17 cellular contexts compared by ENCODE assay signal in genomic region chr6:45685076-45685475, GRCh38.
DNase-seq lines count a peak whose midpoint lies in the region; ATAC-seq and TF ChIP-seq lines count a peak whose summit lies in the region.
"Had no signal": no experiment of that assay in that cellular context is flagged by ENCODE, and none has a peak within 500 bp of the region (broad histone marks: within the 10 kb centered on the region; RNA-seq: fewer than 3 reads in every experiment).

No MANE protein-coding gene starts in this region.

- ATAC-seq in Right ventricle myocardium inferior, result no peak
- ATAC-seq: A549, HCT116 had no signal

- H3K4me3 ChIP-seq in fibroblast of villous mesenchyme (ENCODE audit: low read depth, low read length), result no peak overlapping the region
- H3K4me3 ChIP-seq: A549 had no signal

- intact Hi-C loops in Right ventricle myocardium inferior (cut with DNase I), result no loop called here

- TF ChIP-seq CTCF in fibroblast of villous mesenchyme (IDR thresholded peaks at IDR 0.05; ENCODE audit: insufficient read depth, low read depth, low read length), result no peak

- DNase-seq in NCI-H226 (peak; percentile 51), amniotic epithelial cell (ENCODE audit: low read depth) (peak; percentile 80), fibroblast of villous mesenchyme (ENCODE audit: low read depth) (peak; percentile 24), left kidney (ENCODE audit: low read depth, low spot score) (peak; percentile 73), T-helper 9 cell (no peak), NCI-H1694 (lab: John Stamatoyannopoulos, UW) (no peak), Right ventricle myocardium inferior (ENCODE audit: missing footprints) (no peak)
- DNase-seq: AML-193; Caco-2; CD4-positive, alpha-beta T cell; DMS79; GDM1; GOT3; H7; HFFc6 had no signal

Comparison
In these comparisons a context has a peak if more than half of its experiments do, and no peak if none do; other contexts are left out.
1. DNase-seq: peak in NCI-H226 (single experiment), amniotic epithelial cell (single experiment), fibroblast of villous mesenchyme (single experiment) and left kidney (single experiment); none in T-helper 9 cell (single experiment), NCI-H1694 (single experiment) and Right ventricle myocardium inferior (single experiment).